1 cellular context compared by ENCODE assay signal in genomic region chr1:228242313-228242864, GRCh38.
TF ChIP-seq lines count a peak whose summit lies in the region.

No MANE protein-coding gene starts in this region.

TF ChIP-seq in K562, 482 proteins besides CTCF, POLR2A, EP300 and RAD21 (continued from another document):
- TF ChIP-seq ZNF609 (CRISPR knock-in tag; IDR thresholded peaks at IDR 0.05; ENCODE audit: borderline replicate concordance) (no peak), MLLT1 (IDR thresholded peaks at IDR 0.05) (no peak), TSC22D4 (tag; IDR thresholded peaks at IDR 0.05) (no peak), ZNF740 (CRISPR knock-in tag; IDR thresholded peaks at IDR 0.05) (no peak), ZNF740 (tag; IDR thresholded peaks at IDR 0.05) (no peak), PHB (CRISPR knock-in tag; IDR thresholded peaks at IDR 0.05) (no peak), ZBTB11 (CRISPR knock-in tag; IDR thresholded peaks at IDR 0.05) (no peak), ZNF589 (CRISPR knock-in tag; IDR thresholded peaks at IDR 0.05; ENCODE audit: low read depth) (no peak), ETV6 (IDR thresholded peaks at IDR 0.05; ENCODE audit: borderline replicate concordance in 1 of 2, low read depth in 2 of 2, low read length in 1 of 2) (no peak), ETV6 (CRISPR knock-in tag; IDR thresholded peaks at IDR 0.05; ENCODE audit: borderline replicate concordance) (no peak), TFAP4 (CRISPR knock-in tag; IDR thresholded peaks at IDR 0.05; ENCODE audit: borderline replicate concordance) (no peak), ARNT (IDR thresholded peaks at IDR 0.05) (no peak), XRCC3 (IDR thresholded peaks at IDR 0.05) (peak; percentile 80), ARID3B (CRISPR knock-in tag; IDR thresholded peaks at IDR 0.05; ENCODE audit: borderline replicate concordance) (no peak), ZNF280B (CRISPR knock-in tag; IDR thresholded peaks at IDR 0.05) (0 out of 2 replicates have a peak, but pooled peaks have one; percentile 16), CBX5 (IDR thresholded peaks at IDR 0.05; ENCODE audit: borderline replicate concordance, low read depth) (peak; percentile 55; the same call in 1 of the 2 replicates), POLR2G (IDR thresholded peaks at IDR 0.05; ENCODE audit: low read depth, low read length) (no peak), TRIM28 (IDR thresholded peaks at IDR 0.05) (peak; percentile 97), ESRRA (IDR thresholded peaks at IDR 0.05; ENCODE audit: borderline replicate concordance, low read depth) (no peak), CBX3 (IDR thresholded peaks at IDR 0.05; ENCODE audit: borderline replicate concordance in 1 of 2, low read length in 2 of 2) (peak in 1 of 2 experiments; percentile 95; a peak in 2 of 3 replicates), ZNF280A (IDR thresholded peaks at IDR 0.05; ENCODE audit: low read depth, partially characterized antibody) (peak; percentile 80)
